15 cellular contexts compared by ENCODE assay signal in genomic region chr12:99658950-99659349, GRCh38. TPM values are rescaled to one million over a fixed set of nuclear protein-coding genes. Genes with fewer than 3 reads are reported as not detected.
DNase-seq lines count a peak whose midpoint lies in the region; ATAC-seq, FAIRE-seq and TF ChIP-seq lines count a peak whose summit lies in the region.
"Had no signal": no experiment of that assay in that cellular context is flagged by ENCODE, and none has a peak within 500 bp of the region (broad histone marks: within the 10 kb centered on the region; RNA-seq: fewer than 3 reads in every experiment).

No MANE protein-coding gene starts in this region.

- 75% methylated on average over 1 of the region's 1 CpG for WGBS in mammary epithelial cell (ENCODE audit: low coverage, missing lambda C conversion rate)

- H3K4me3 Mint-ChIP-seq in MCF 10A (ENCODE audit: unreplicated experiment) (no peak overlapping the region), endothelial cell (ENCODE audit: unreplicated experiment) (no peak overlapping the region)

- H3K36me3 Mint-ChIP-seq in MCF 10A (ENCODE audit: insufficient read depth, unreplicated experiment) (no peaks in the 10 kb centered on the region), endothelial cell (ENCODE audit: low read depth, unreplicated experiment) (no peaks in the 10 kb centered on the region)

- TF ChIP-seq CTCF in MCF 10A (IDR thresholded peaks at IDR 0.05; ENCODE audit: unreplicated experiment) (peak; percentile 40), mammary epithelial cell (conservative IDR thresholded peaks at IDR 0.05 in 1 of 2, IDR thresholded peaks at IDR 0.05 in 1 of 2; ENCODE audit: extremely low read depth in 1 of 2, insufficient read depth in 1 of 2, low read depth in 1 of 2, low read length in 2 of 2) (peak in 1 of 2 donors; percentile 33), endothelial cell (IDR thresholded peaks at IDR 0.05; ENCODE audit: unreplicated experiment) (peak; percentile 28), tibial artery (IDR thresholded peaks at IDR 0.05) (peak; percentile 10 to 15), kidney (IDR thresholded peaks at IDR 0.05; ENCODE audit: borderline replicate concordance, extremely low read depth, insufficient read depth) (no peak)

- intact Hi-C loops in MCF 10A (cut with micrococcal nuclease) (loop anchor here (1.0 kb wide), 2 partner anchors 272 to 616 kb away; no protein-coding TSS in a partner anchor), mammary epithelial cell (cut with micrococcal nuclease) (loop anchor here (2.0 kb wide), 1 partner anchor 616 kb away; no protein-coding TSS in a partner anchor), tibial artery (cut with DNase I; ENCODE audit: low total_unique reads) (no loop called here), kidney (cut with DNase I) (no loop called here)

- dilution Hi-C loops in mammary epithelial cell (cut with HindIII; ENCODE audit: low sequenced_read_pairs), result no loop called here

- H4K20me1 ChIP-seq in mammary epithelial cell (ENCODE audit: insufficient read depth, low read length), result no peaks in the 10 kb centered on the region

- H3K9ac ChIP-seq in mammary epithelial cell (ENCODE audit: insufficient read depth, low read length) (no peak overlapping the region), kidney (ENCODE audit: low read length in 2 of 2) (no peak overlapping the region)

- H3K27ac ChIP-seq in mammary epithelial cell (ENCODE audit: insufficient read depth, low read depth, low read length) (no peak overlapping the region), tibial artery (no peak overlapping the region), kidney (ENCODE audit: low read depth in 2 of 2, low read length in 2 of 2) (no peak overlapping the region)
- H3K27ac ChIP-seq: gastrocnemius medialis, stomach had no signal

- CTCF ChIA-PET in MCF 10A (lab: Yijun Ruan, JAX) (interaction anchor here (0.6 to 6.6 kb wide), 15 partner anchors 10 to 940 kb away, joined by 3 to 82 read pairs (median 3); no protein-coding TSS in a partner anchor), mammary epithelial cell (lab: Charles Lee; ENCODE audit: low non-redundant PET) (interaction anchor here (0.6 kb wide), 2 partner anchors 614 to 991 kb away, joined by 3 to 4 read pairs; no protein-coding TSS in a partner anchor)

- H3K4me2 ChIP-seq in mammary epithelial cell (ENCODE audit: insufficient read depth, low read depth, low read length), result no peak overlapping the region

- H3K9me3 Mint-ChIP-seq in MCF 10A (ENCODE audit: unreplicated experiment), result no peaks in the 10 kb centered on the region
- H3K9me3 Mint-ChIP-seq in endothelial cell (ENCODE audit: unreplicated experiment), result no peaks in the 10 kb centered on the region

- no peak for FAIRE-seq in kidney (lab: Jason Lieb, UNC)

- H3K4me3 ChIP-seq in mammary epithelial cell (replicated peaks in 1 of 3; ENCODE audit: insufficient read depth in 1 of 3, low read depth in 2 of 3, low read length in 3 of 3), result no peak overlapping the region
- H3K4me3 ChIP-seq in tibial artery, result no peak overlapping the region
- H3K4me3 ChIP-seq in kidney (ENCODE audit: low read length in 2 of 2), result no peak overlapping the region
- H3K4me3 ChIP-seq: gastrocnemius medialis, stomach had no signal

- H3K4me1 Mint-ChIP-seq in MCF 10A (ENCODE audit: insufficient read depth, unreplicated experiment) (no peaks in the 10 kb centered on the region), endothelial cell (ENCODE audit: unreplicated experiment) (no peaks in the 10 kb centered on the region)

- H3K27ac Mint-ChIP-seq in MCF 10A (ENCODE audit: low read depth, unreplicated experiment), result no peak overlapping the region
- no peak overlapping the region for H3K27ac Mint-ChIP-seq in endothelial cell (ENCODE audit: unreplicated experiment)

- no peaks in the 10 kb centered on the region for H3K36me3 ChIP-seq in mammary epithelial cell (ENCODE audit: insufficient read depth, low read length)
- H3K36me3 ChIP-seq in tibial artery, result peaks cover 0 to 4% (median 0%) of the 10 kb centered on the region in 3 donors
- H3K36me3 ChIP-seq in kidney (ENCODE audit: control insufficient read depth in 1 of 2, insufficient read depth in 2 of 2, low read length in 2 of 2), result no peaks in the 10 kb centered on the region
- H3K36me3 ChIP-seq: BE2C, gastrocnemius medialis, stomach had no signal

- DNase-seq in MCF 10A (ENCODE audit: unreplicated experiment) (peak; percentile 6), mammary epithelial cell (no peak), NCI-H69 (lab: John Stamatoyannopoulos, UW) (peak; percentile 34), endothelial cell (ENCODE audit: low spot score) (no peak), tibial artery (no peak), kidney (no peak)
- DNase-seq in activated CD8-positive, alpha-beta memory T cell treated with anti-CD3 and anti-CD28 coated beads for 24 hours, result no peak
- DNase-seq: amniotic stem cell, BE2C, gastrocnemius medialis, NCI-H2107, stomach, T-helper 1 cell had no signal

- POLR2A ChIA-PET in MCF 10A (lab: Yijun Ruan, JAX), result interaction anchor here (0.7 kb wide), 1 partner anchor 615 kb away, joined by 3 read pairs; no protein-coding TSS in a partner anchor

- H3K27me3 Mint-ChIP-seq in MCF 10A (ENCODE audit: insufficient read depth, unreplicated experiment), result no peaks in the 10 kb centered on the region
- no peaks in the 10 kb centered on the region for H3K27me3 Mint-ChIP-seq in endothelial cell (ENCODE audit: unreplicated experiment)

- no peak for ATAC-seq in GM21619 (IDR thresholded peaks at IDR 0.05; ENCODE audit: unreplicated experiment)
- ATAC-seq: gastrocnemius medialis had no signal

- H3K9me3 ChIP-seq in mammary epithelial cell (replicated peaks; ENCODE audit: insufficient read depth, low read length) (no peaks in the 10 kb centered on the region), tibial artery (no peaks in the 10 kb centered on the region), kidney (ENCODE audit: control insufficient read depth in 1 of 2, low read length in 2 of 2) (no peaks in the 10 kb centered on the region)
- H3K9me3 ChIP-seq: BE2C, gastrocnemius medialis, stomach had no signal

- H2AFZ ChIP-seq in mammary epithelial cell (ENCODE audit: low read depth, low read length), result no peak overlapping the region

- H3K4me1 ChIP-seq in mammary epithelial cell (ENCODE audit: insufficient read depth, low read length) (no peaks in the 10 kb centered on the region), tibial artery (no peaks in the 10 kb centered on the region), kidney (ENCODE audit: control insufficient read depth in 1 of 2, insufficient read depth in 1 of 2, low read depth in 1 of 2, low read length in 2 of 2) (no peaks in the 10 kb centered on the region)
- H3K4me1 ChIP-seq: BE2C, gastrocnemius medialis, stomach had no signal

- H3K27me3 ChIP-seq in mammary epithelial cell (ENCODE audit: insufficient read depth, low read length) (no peaks in the 10 kb centered on the region), tibial artery (no peaks in the 10 kb centered on the region)
- H3K27me3 ChIP-seq: BE2C, gastrocnemius medialis, stomach had no signal

- in situ Hi-C loops in mammary epithelial cell (cut with MboI; ENCODE audit: low sequenced_read_pairs in 2 of 2), result no loop called here

- no peaks in the 10 kb centered on the region for H3K79me2 ChIP-seq in mammary epithelial cell (ENCODE audit: insufficient read depth, low read length)

- BruUV-seq in MCF 10A (replicated peaks; lab: Mats Ljungman, UMichigan) (no TSS peak), mammary epithelial cell (replicated peaks; lab: Mats Ljungman, UMichigan) (no TSS peak)

RNA-seq across cellular contexts. Expression of gene GARIN6, which starts 11.4 kb away (rescaled TPM):
- total RNA-seq in MCF 10A (2022) (not detected in 2 replicates), mammary epithelial cell (not detected), endothelial cell (ENCODE audit: unreplicated experiment) (not detected), kidney (not detected)
- polyA plus RNA-seq in mammary epithelial cell (not detected), kidney (ENCODE audit: insufficient read depth, low read depth, low replicate concordance) (not detected)
- not detected for polyA minus RNA-seq in mammary epithelial cell
- total RNA-seq: gastrocnemius medialis, mononuclear cell, stomach had no signal
- polyA plus RNA-seq: stomach had no signal

Comparison
In these comparisons a context has a peak if more than half of its experiments do, and no peak if none do; other contexts are left out.
1. DNase-seq: peak in MCF 10A (single experiment) and NCI-H69 (single experiment); none in mammary epithelial cell (single experiment), endothelial cell (single experiment), tibial artery (0 of 2), activated CD8-positive, alpha-beta memory T cell treated with anti-CD3 and anti-CD28 coated beads for 24 hours (single experiment) and kidney (single experiment).
2. intact Hi-C loops: an anchor here in MCF 10A (1.0 kb wide) and mammary epithelial cell (2.0 kb wide); none called in tibial artery and kidney.